In genomic region chr6:99603421-99604160, GRCh38 we compare ENCODE assay signal across 8 cellular contexts. TPM values are rescaled to one million over a fixed set of nuclear protein-coding genes. Genes with fewer than 3 reads are reported as not detected.
DNase-seq lines count a peak whose midpoint lies in the region; ATAC-seq and TF ChIP-seq lines count a peak whose summit lies in the region.

No MANE protein-coding gene starts in this region.

- peaks cover 0 to 54% (median 27%) of the 10 kb centered on the region in 7 donors for H3K9me3 Mint-ChIP-seq in CD14-positive monocyte
- H3K9me3 Mint-ChIP-seq in dendritic cell treated with granulocyte-macrophage colony-stimulating factor and Interleukin-4, amounts not matched to agents 40 ng/mL and 50 ng/mL, for 4 days = no peaks in the 10 kb centered on the region

- H3K4me2 ChIP-seq in MM.1S (ENCODE audit: low read depth, low read length) = peak overlapping the region; percentile 69

- DNase-seq in CD14-positive monocyte (ENCODE audit: low spot score) (no peak), MM.1S (no peak), GDM1 (lab: John Stamatoyannopoulos, UW) (no peak), NCI-H2171 (lab: John Stamatoyannopoulos, UW) (no peak), NCI-H1105 treated with DMSO at 0.1 percent for 48 hours (lab: John Stamatoyannopoulos, UW) (no peak)

- H3K36me3 ChIP-seq in MM.1S (replicated peaks; ENCODE audit: insufficient read depth, low read length) (no peaks in the 10 kb centered on the region), mucosa of rectum (ENCODE audit: control insufficient read depth in 2 of 2, insufficient read depth in 2 of 2, low read length in 2 of 2) (no peaks in the 10 kb centered on the region)

- H3K27me3 ChIP-seq in MM.1S (replicated peaks; ENCODE audit: insufficient read depth, low read length) = peaks cover 23% of the 10 kb centered on the region; the same call in 1 of the 2 replicates
- H3K27me3 ChIP-seq in mucosa of rectum (ENCODE audit: control insufficient read depth in 2 of 2, insufficient read depth in 2 of 2, low read length in 2 of 2) = peaks cover 75 to 86% of the 10 kb centered on the region in 2 donors

- peaks cover 95 to 100% (median 97%) of the 10 kb centered on the region in 3 donors for H3K27me3 Mint-ChIP-seq in CD14-positive monocyte (ENCODE audit: low read depth in 3 of 3)
- H3K27me3 Mint-ChIP-seq in dendritic cell treated with granulocyte-macrophage colony-stimulating factor and Interleukin-4, amounts not matched to agents 40 ng/mL and 50 ng/mL, for 4 days = peaks cover 92% of the 10 kb centered on the region

- TF ChIP-seq CTCF in CD14-positive monocyte (IDR thresholded peaks at IDR 0.05) = no peak
- no peak for TF ChIP-seq CTCF in MM.1S (IDR thresholded peaks at IDR 0.05; ENCODE audit: low read length)

- H3K79me2 ChIP-seq in MM.1S (ENCODE audit: low read length) = no peaks in the 10 kb centered on the region

- H3K9me2 ChIP-seq in MM.1S (replicated peaks; ENCODE audit: insufficient read depth, low read length) = no peaks in the 10 kb centered on the region

- H3F3A ChIP-seq in MM.1S (ENCODE audit: insufficient read depth, low read length) = no peaks in the 10 kb centered on the region

- peak overlapping the region; percentile 63 for H3K4me3 ChIP-seq in MM.1S (ENCODE audit: low read length)
- H3K4me3 ChIP-seq in mucosa of rectum (ENCODE audit: low read length in 2 of 2) = peak overlapping the region; percentile 45 to 54

- H3K9ac ChIP-seq in MM.1S (ENCODE audit: low read length) (no peak overlapping the region; the same call in 1 of the 2 replicates), mucosa of rectum (ENCODE audit: low read depth in 1 of 2, low read length in 2 of 2) (no peak overlapping the region)

- H3K4me1 ChIP-seq in MM.1S (ENCODE audit: low read length) (no peaks in the 10 kb centered on the region), mucosa of rectum (ENCODE audit: control insufficient read depth in 2 of 2, insufficient read depth in 2 of 2, low read length in 2 of 2) (peaks cover 5 to 7% of the 10 kb centered on the region in 2 donors)

- intact Hi-C loops in CD14-positive monocyte (cut with micrococcal nuclease) = no loop called here
- intact Hi-C loops in dendritic cell treated with granulocyte-macrophage colony-stimulating factor and Interleukin-4, amounts not matched to agents 40 ng/mL and 50 ng/mL, for 4 days (cut with micrococcal nuclease) = no loop called here

- no peaks in the 10 kb centered on the region for H4K20me1 ChIP-seq in MM.1S (ENCODE audit: insufficient read depth, low read length)

- H3K36me3 Mint-ChIP-seq in CD14-positive monocyte = peaks cover 10 to 17% of the 10 kb centered on the region in 2 donors
- no peaks in the 10 kb centered on the region for H3K36me3 Mint-ChIP-seq in dendritic cell treated with granulocyte-macrophage colony-stimulating factor and Interleukin-4, amounts not matched to agents 40 ng/mL and 50 ng/mL, for 4 days (ENCODE audit: low read depth)

- peaks cover 34% of the 10 kb centered on the region for H3K4me1 Mint-ChIP-seq in CD14-positive monocyte
- peaks cover 54% of the 10 kb centered on the region for H3K4me1 Mint-ChIP-seq in dendritic cell treated with granulocyte-macrophage colony-stimulating factor and Interleukin-4, amounts not matched to agents 40 ng/mL and 50 ng/mL, for 4 days (ENCODE audit: low read depth)

- peak; percentile 50 for ATAC-seq in GM19023 (IDR thresholded peaks at IDR 0.05; ENCODE audit: unreplicated experiment)

- H3K27ac ChIP-seq in MM.1S (ENCODE audit: low read length) = no peak overlapping the region
- H3K27ac ChIP-seq in mucosa of rectum (ENCODE audit: low read depth in 2 of 2, low read length in 2 of 2) = no peak overlapping the region

- H2AFZ ChIP-seq in MM.1S (ENCODE audit: low read length) = peak overlapping the region; percentile 53; the same call in 1 of the 2 replicates

- no peaks in the 10 kb centered on the region for H3K9me3 ChIP-seq in MM.1S (replicated peaks; ENCODE audit: insufficient read depth, low read length)
- H3K9me3 ChIP-seq in mucosa of rectum (ENCODE audit: control insufficient read depth in 2 of 2, low read length in 2 of 2) = no peaks in the 10 kb centered on the region

- H3K27ac Mint-ChIP-seq in CD14-positive monocyte = no peak overlapping the region
- H3K27ac Mint-ChIP-seq in dendritic cell treated with granulocyte-macrophage colony-stimulating factor and Interleukin-4, amounts not matched to agents 40 ng/mL and 50 ng/mL, for 4 days = no peak overlapping the region

- peak overlapping the region; percentile 77 to 89 for H3K4me3 Mint-ChIP-seq in CD14-positive monocyte
- peak overlapping the region; percentile 78 for H3K4me3 Mint-ChIP-seq in dendritic cell treated with granulocyte-macrophage colony-stimulating factor and Interleukin-4, amounts not matched to agents 40 ng/mL and 50 ng/mL, for 4 days

RNA-seq across cellular contexts. Expression of gene PRDM13, which starts 3.0 kb away (rescaled TPM):
- polyA plus RNA-seq in CD14-positive monocyte = not detected

RNA-seq across cellular contexts. Expression of gene CCNC, which starts 35.1 kb away (rescaled TPM):
- polyA plus RNA-seq in CD14-positive monocyte = 10 to 100 TPM; 35.6 to 41.9 TPM
